24 cellular contexts compared by ENCODE assay signal in genomic region chr18:58096658-58097057, GRCh38. TPM values are rescaled to one million over a fixed set of nuclear protein-coding genes. Genes with fewer than 3 reads are reported as not detected.
DNase-seq lines count a peak whose midpoint lies in the region; ATAC-seq and TF ChIP-seq lines count a peak whose summit lies in the region.
"Had no signal": no experiment of that assay in that cellular context is flagged by ENCODE, and none has a peak within 500 bp of the region (broad histone marks: within the 10 kb centered on the region; RNA-seq: fewer than 3 reads in every experiment).

No MANE protein-coding gene starts in this region.

- DNase-seq in SJSA1 (ENCODE audit: low read depth in 1 of 2, low spot score in 2 of 2) (no peak), endodermal cell (no peak), type B pancreatic cell (ENCODE audit: extremely low spot score, unreplicated experiment) (no peak), NCI-H446 treated with DMSO at 0.1 percent for 48 hours (lab: John Stamatoyannopoulos, UW) (no peak)
- DNase-seq in stimulated activated naive CD8-positive, alpha-beta T cell treated with anti-CD3 and anti-CD28 coated beads, Interleukin-15, Interleukin-2, amounts not matched to agents 100 U/mL and 50 U/mL, for 24 hours, result no peak
- DNase-seq: activated CD4-positive, alpha-beta T cell treated with anti-CD3 and anti-CD28 coated beads for 4 hours; cortex of kidney; effector memory CD8-positive, alpha-beta T cell; NCI-H1417 treated with DMSO at 0.1 percent for 48 hours; NCI-H2081 treated with DMSO at 0.1 percent for 48 hours; NCI-H345; NCI-H748 treated with DMSO at 0.1 percent for 48 hours; SHP77 treated with DMSO at 0.1 percent for 48 hours; stimulated activated naive CD4-positive, alpha-beta T cell treated with Interleukin-2 at 50 U/mL for 16 hours; SW 1271 had no signal

- H3K4me1 ChIP-seq in SJSA1 (replicated peaks) (peaks cover 49% of the 10 kb centered on the region), endodermal cell (ENCODE audit: control insufficient read depth, insufficient read depth, low read length) (peaks cover 12% of the 10 kb centered on the region), muscle layer of duodenum (ENCODE audit: control insufficient read depth in 1 of 2, insufficient read depth in 2 of 2, low read length in 2 of 2) (peaks cover 0 to 6% of the 10 kb centered on the region in 2 donors)

- H3K4me3 Mint-ChIP-seq in endodermal cell, result no peak overlapping the region
- H3K4me3 Mint-ChIP-seq in type B pancreatic cell, result peak overlapping the region; percentile 7
- H3K4me3 Mint-ChIP-seq: CD14-positive monocyte; effector memory CD8-positive, alpha-beta T cell; nephron had no signal

- ATAC-seq in GM19035 (IDR thresholded peaks at IDR 0.05; ENCODE audit: unreplicated experiment), result no peak
- no peak for ATAC-seq in stimulated activated naive CD8-positive, alpha-beta T cell treated with anti-CD3 and anti-CD28 coated beads, Interleukin-15, Interleukin-2, amounts not matched to agents 100 U/mL and 50 U/mL, for 24 hours
- ATAC-seq: activated naive CD4-positive, alpha-beta T cell treated with anti-CD3 and anti-CD28 coated beads, Interleukin-2, amount 50 U/mL, for 72 hours; effector memory CD8-positive, alpha-beta T cell; Panc1 had no signal

- WGBS in endodermal cell (ENCODE audit: insufficient coverage in 1 of 2, insufficient read length in 1 of 2), 2 experiments, result 92 to 100% methylated on average over 1 of the region's 1 CpG

- TF ChIP-seq CTCF in endodermal cell (conservative IDR thresholded peaks at IDR 0.05) (no peak), type B pancreatic cell (conservative IDR thresholded peaks at IDR 0.05) (no peak)

- H3K27me3 Mint-ChIP-seq in endodermal cell (ENCODE audit: insufficient read depth), result no peaks in the 10 kb centered on the region
- H3K27me3 Mint-ChIP-seq in type B pancreatic cell, result no peaks in the 10 kb centered on the region

- H3K9ac ChIP-seq in endodermal cell (ENCODE audit: extremely low read depth, low read length, poor library complexity, severe bottlenecking), result peak overlapping the region; percentile 14
- H3K9ac ChIP-seq: KMS-11 had no signal

- H3K9me3 ChIP-seq in SJSA1 (replicated peaks) (no peaks in the 10 kb centered on the region; the same call in 1 of the 2 replicates), endodermal cell (ENCODE audit: control insufficient read depth, low read length) (no peaks in the 10 kb centered on the region), muscle layer of duodenum (ENCODE audit: control insufficient read depth in 1 of 2, low read length in 2 of 2) (no peaks in the 10 kb centered on the region)
- H3K9me3 ChIP-seq: Caco-2 had no signal

- peaks cover 57% of the 10 kb centered on the region for H3K4me1 Mint-ChIP-seq in endodermal cell
- H3K4me1 Mint-ChIP-seq in type B pancreatic cell (ENCODE audit: unreplicated experiment), result peaks cover 58% of the 10 kb centered on the region

- H3K27ac ChIP-seq in SJSA1, result peak overlapping the region; percentile 80
- H3K27ac ChIP-seq in endodermal cell (ENCODE audit: low read depth, low read length), result no peak overlapping the region
- H3K27ac ChIP-seq in muscle layer of duodenum (ENCODE audit: low read length), result peak overlapping the region; percentile 7
- H3K27ac ChIP-seq: KMS-11 had no signal

- H3K27me3 ChIP-seq in SJSA1 (replicated peaks), result no peaks in the 10 kb centered on the region
- no peaks in the 10 kb centered on the region for H3K27me3 ChIP-seq in endodermal cell (ENCODE audit: control insufficient read depth, insufficient read depth, low read length, poor library complexity, severe bottlenecking)
- H3K27me3 ChIP-seq in muscle layer of duodenum (ENCODE audit: low read depth, low read length), result no peaks in the 10 kb centered on the region

- H3K4me3 ChIP-seq in SJSA1, result no peak overlapping the region
- H3K4me3 ChIP-seq in endodermal cell (ENCODE audit: low read length), result peak overlapping the region; percentile 39
- no peak overlapping the region for H3K4me3 ChIP-seq in muscle layer of duodenum (ENCODE audit: low read depth in 1 of 2, low read length in 2 of 2)
- H3K4me3 ChIP-seq: skin epidermis had no signal

- H3K9me3 Mint-ChIP-seq in endodermal cell (no peaks in the 10 kb centered on the region), type B pancreatic cell (peaks cover 4% of the 10 kb centered on the region)
- H3K9me3 Mint-ChIP-seq: activated naive CD4-positive, alpha-beta T cell treated with anti-CD3 and anti-CD28 coated beads, Interleukin-2, amount 50 U/mL, for 72 hours; effector memory CD8-positive, alpha-beta T cell; nephron had no signal

- no peaks in the 10 kb centered on the region for H3K36me3 ChIP-seq in SJSA1
- no peaks in the 10 kb centered on the region for H3K36me3 ChIP-seq in endodermal cell (ENCODE audit: control insufficient read depth, insufficient read depth, low read length)
- H3K36me3 ChIP-seq in muscle layer of duodenum (ENCODE audit: control insufficient read depth in 1 of 2, insufficient read depth in 2 of 2, low read length in 2 of 2), result no peaks in the 10 kb centered on the region

- H3K36me3 Mint-ChIP-seq in endodermal cell (ENCODE audit: low read depth) (no peaks in the 10 kb centered on the region), type B pancreatic cell (peaks cover 9% of the 10 kb centered on the region)
- H3K36me3 Mint-ChIP-seq: activated naive CD4-positive, alpha-beta T cell treated with anti-CD3 and anti-CD28 coated beads, Interleukin-2, amount 50 U/mL, for 72 hours had no signal

- H3K27ac Mint-ChIP-seq in endodermal cell (no peak overlapping the region), type B pancreatic cell (peak overlapping the region; percentile 36)
- H3K27ac Mint-ChIP-seq: activated naive CD4-positive, alpha-beta T cell treated with anti-CD3 and anti-CD28 coated beads, Interleukin-2, amount 50 U/mL, for 72 hours; effector memory CD8-positive, alpha-beta T cell had no signal

RNA-seq across cellular contexts. Expression of gene NEDD4L, which starts 52.6 kb away (rescaled TPM):
- 31.7 and 36.0 TPM in 2 replicates for total RNA-seq in SJSA1 (2014; rRNA removed; shearing (Covaris generic))
- total RNA-seq in endodermal cell (10 to 100 TPM; 70.5 to 75.3 TPM), type B pancreatic cell (ENCODE audit: low replicate concordance) (84.7 and 93.5 TPM in 2 replicates)
- polyA plus RNA-seq in endodermal cell (2013, experiment 1 of 2), result 43.2 TPM
- polyA plus RNA-seq in endodermal cell (2013, experiment 2 of 2), result 35.7 TPM
